1 cellular context compared by ENCODE assay signal in the genomic region with DNA sequence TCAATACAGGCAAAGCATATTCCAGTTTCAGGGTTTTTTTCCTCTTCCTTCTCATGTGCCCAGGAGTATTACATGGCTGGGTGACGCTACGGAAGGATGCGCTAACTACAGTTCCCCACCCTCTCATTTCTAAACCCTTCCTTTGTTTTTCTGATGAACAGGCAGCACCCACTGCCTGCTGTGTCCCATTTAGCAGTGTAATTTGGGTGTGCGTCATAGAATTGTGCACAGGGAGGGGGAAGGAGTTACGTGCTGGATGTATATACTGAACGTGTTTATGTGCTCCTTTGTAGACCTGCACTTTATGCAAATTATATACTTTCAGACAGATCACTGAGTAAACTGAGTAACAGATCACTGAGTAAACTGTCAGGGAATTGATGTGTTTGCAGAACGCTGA.
TF ChIP-seq lines count a peak whose summit lies in the region.

No MANE protein-coding gene starts in this region.

TF ChIP-seq in HepG2, 621 proteins besides CTCF, POLR2A, EP300 and RAD21:
- no peak for TF ChIP-seq DZIP1 (CRISPR knock-in tag; IDR thresholded peaks at IDR 0.05)
- no peak for TF ChIP-seq RXRA (CRISPR knock-in tag; IDR thresholded peaks at IDR 0.05)
- TF ChIP-seq TCF12 (IDR thresholded peaks at IDR 0.05) = no peak
- no peak for TF ChIP-seq TCF12 (CRISPR knock-in tag; IDR thresholded peaks at IDR 0.05)
- no peak for TF ChIP-seq ZNF331 (CRISPR knock-in tag; IDR thresholded peaks at IDR 0.05)
- no peak for TF ChIP-seq MED8 (CRISPR knock-in tag; IDR thresholded peaks at IDR 0.05; ENCODE audit: insufficient replicate concordance)
- no peak for TF ChIP-seq ZFP62 (CRISPR knock-in tag; IDR thresholded peaks at IDR 0.05)
- no peak for TF ChIP-seq ZC3H13 (CRISPR knock-in tag; IDR thresholded peaks at IDR 0.05)
- no peak for TF ChIP-seq ARNT (IDR thresholded peaks at IDR 0.05)
- no peak for TF ChIP-seq ASH2L (IDR thresholded peaks at IDR 0.05; ENCODE audit: insufficient read length, low read depth, low read length)
- no peak for TF ChIP-seq ZNF773 (CRISPR knock-in tag; IDR thresholded peaks at IDR 0.05; ENCODE audit: borderline replicate concordance)
- TF ChIP-seq POLR2G (IDR thresholded peaks at IDR 0.05; ENCODE audit: low read depth, low read length) = no peak
- no peak for TF ChIP-seq ZNF383 (CRISPR knock-in tag; IDR thresholded peaks at IDR 0.05; ENCODE audit: borderline replicate concordance)
- TF ChIP-seq ZFP36L1 (CRISPR knock-in tag; IDR thresholded peaks at IDR 0.05) = no peak
- TF ChIP-seq ZNF337 (CRISPR knock-in tag; IDR thresholded peaks at IDR 0.05; ENCODE audit: borderline replicate concordance, low read depth) = no peak
